In the genomic region with DNA sequence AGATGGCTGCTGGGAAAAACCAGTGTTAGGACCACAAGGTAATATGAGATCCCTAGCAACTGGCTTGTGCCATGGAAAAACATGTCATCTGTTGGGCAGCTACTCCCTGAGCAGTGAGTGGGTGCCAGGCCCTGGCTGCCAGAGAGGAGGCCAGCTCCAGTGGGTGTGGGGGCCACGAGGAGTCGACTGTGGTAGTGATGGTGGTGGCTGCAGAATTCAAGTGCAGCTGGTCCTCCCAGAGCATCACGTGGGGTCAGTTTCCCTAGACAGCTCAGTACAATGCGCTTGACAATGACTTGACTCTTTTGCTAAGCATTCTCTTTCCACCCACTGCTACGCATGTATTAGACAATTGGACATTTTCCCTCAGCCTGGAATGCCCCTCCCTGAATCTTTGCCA, we compare ENCODE assay signal across 12 cellular contexts. TPM values are rescaled to one million over a fixed set of nuclear protein-coding genes. Genes with fewer than 3 reads are reported as not detected.
A peak's percentile ranks its signal among the peaks of the same experiment; 100 is the strongest.
DNase-seq lines count a peak whose midpoint lies in the region; ATAC-seq and TF ChIP-seq lines count a peak whose summit lies in the region.
"Had no signal": no experiment of that assay in that cellular context is flagged by ENCODE, and none has a peak within 500 bp of the region (broad histone marks: within the 10 kb centered on the region; RNA-seq: fewer than 3 reads in every experiment).

No MANE protein-coding gene starts in this region.

- H3K4me1 Mint-ChIP-seq in activated CD4-positive, alpha-beta T cell treated with anti-CD3 and anti-CD28 coated beads for 36 hours: peaks cover 56% of the 10 kb centered on the region
- peaks cover 49 to 54% (median 52%) of the 10 kb centered on the region in 3 donors for H3K4me1 Mint-ChIP-seq in T-cell
- H3K4me1 Mint-ChIP-seq in Caco-2 (ENCODE audit: low read depth, unreplicated experiment): peaks cover 6% of the 10 kb centered on the region
- H3K4me1 Mint-ChIP-seq in activated T-cell treated with anti-CD3 and anti-CD28 coated beads, Interleukin-2, amount 50 U/mL, for 4 hours (ENCODE audit: low read depth): peaks cover 49% of the 10 kb centered on the region

- peak overlapping the region in 3 of 8 donors; percentile 38 to 89 (median 88) for H3K27ac ChIP-seq in spleen

- intact Hi-C loops in activated CD4-positive, alpha-beta T cell treated with anti-CD3 and anti-CD28 coated beads for 36 hours (cut with DNase I, micrococcal nuclease): loop anchor here in 1 of 2 experiments (1.0 kb wide), 1 partner anchor 8 kb away; no protein-coding TSS in a partner anchor
- intact Hi-C loops in left ventricle myocardium superior (cut with micrococcal nuclease): no loop called here
- intact Hi-C loops in spleen (cut with DNase I; ENCODE audit: low total_unique reads): no loop called here
- intact Hi-C loops in Caco-2 (cut with micrococcal nuclease; ENCODE audit: unreplicated experiment): no loop called here

- no peak for DNase-seq in activated CD4-positive, alpha-beta T cell treated with anti-CD3 and anti-CD28 coated beads for 36 hours
- DNase-seq in activated CD4-positive, alpha-beta T cell treated with anti-CD3 and anti-CD28 coated beads, Interleukin-2, amount 50 U/mL, for 4 hours: no peak
- no peak for DNase-seq in T-cell
- DNase-seq in left ventricle myocardium superior: no peak
- peak; percentile 59 for DNase-seq in spleen
- DNase-seq in Caco-2: no peak
- no peak for DNase-seq in activated T-cell treated with anti-CD3 and anti-CD28 coated beads, Interleukin-2, amount 50 U/mL, for 4 hours
- DNase-seq: ACHN, NCI-H187 treated with DMSO at 0.1 percent for 48 hours had no signal

- TF ChIP-seq POLR2A in spleen (IDR thresholded peaks at IDR 0.05): no peak

- no peaks in the 10 kb centered on the region for H3K9me3 Mint-ChIP-seq in activated CD4-positive, alpha-beta T cell treated with anti-CD3 and anti-CD28 coated beads for 36 hours (ENCODE audit: low read depth)
- H3K9me3 Mint-ChIP-seq in T-cell: no peaks in the 10 kb centered on the region
- no peaks in the 10 kb centered on the region for H3K9me3 Mint-ChIP-seq in Caco-2 (ENCODE audit: unreplicated experiment)
- H3K9me3 Mint-ChIP-seq in activated T-cell treated with anti-CD3 and anti-CD28 coated beads, Interleukin-2, amount 50 U/mL, for 4 hours: no peaks in the 10 kb centered on the region

- no TSS peak for BruUV-seq in Caco-2 (replicated peaks; lab: Mats Ljungman, UMichigan)

- H3K27me3 ChIP-seq in spleen (replicated peaks in 1 of 7) (no peaks in the 10 kb centered on the region), Caco-2 (replicated peaks; ENCODE audit: control insufficient read depth, insufficient read depth, low read length) (no peaks in the 10 kb centered on the region)

- H3K27me3 Mint-ChIP-seq in activated CD4-positive, alpha-beta T cell treated with anti-CD3 and anti-CD28 coated beads for 36 hours: no peaks in the 10 kb centered on the region
- H3K27me3 Mint-ChIP-seq in T-cell (no peaks in the 10 kb centered on the region), Caco-2 (ENCODE audit: insufficient read depth, unreplicated experiment) (no peaks in the 10 kb centered on the region)
- H3K27me3 Mint-ChIP-seq in activated T-cell treated with anti-CD3 and anti-CD28 coated beads, Interleukin-2, amount 50 U/mL, for 4 hours (ENCODE audit: low read depth): no peaks in the 10 kb centered on the region

- TF ChIP-seq CTCF in spleen (IDR thresholded peaks at IDR 0.05 in 8 of 11, conservative IDR thresholded peaks at IDR 0.05 in 3 of 11): no peak
- no peak for TF ChIP-seq CTCF in Caco-2 (IDR thresholded peaks at IDR 0.05; ENCODE audit: insufficient read depth in 1 of 2, low read depth in 1 of 2, low read length in 1 of 2, severe bottlenecking in 1 of 2, unreplicated experiment in 1 of 2)

- no peak overlapping the region for H3K4me3 Mint-ChIP-seq in activated CD4-positive, alpha-beta T cell treated with anti-CD3 and anti-CD28 coated beads for 36 hours
- H3K4me3 Mint-ChIP-seq in T-cell (peak overlapping the region in 1 of 3 donors; percentile 80), Caco-2 (ENCODE audit: unreplicated experiment) (no peak overlapping the region)
- H3K4me3 Mint-ChIP-seq in activated T-cell treated with anti-CD3 and anti-CD28 coated beads, Interleukin-2, amount 50 U/mL, for 4 hours: no peak overlapping the region

- no peaks in the 10 kb centered on the region for H3K9me3 ChIP-seq in spleen
- H3K9me3 ChIP-seq in Caco-2: no peaks in the 10 kb centered on the region

- H3K4me3 ChIP-seq in spleen (no peak overlapping the region), Caco-2 (ENCODE audit: low read depth, low read length) (no peak overlapping the region)
- H3K4me3 ChIP-seq: smooth muscle cell had no signal

- POLR2A ChIA-PET in activated CD4-positive, alpha-beta T cell treated with anti-CD3 and anti-CD28 coated beads for 36 hours (lab: Charles Lee): interaction anchor here (0.6 to 3.1 kb wide), 4 partner anchors 13 to 1502 kb away, joined by 3 to 30 read pairs (median 6); a partner anchor contains a TSS
- POLR2A ChIA-PET in T-cell (lab: Charles Lee) (interaction anchor here (0.6 to 1.1 kb wide), 2 partner anchors 10 to 13 kb away, joined by 3 to 5 read pairs; no protein-coding TSS in a partner anchor), Caco-2 (lab: Charles Lee) (no interaction called here)

- no peaks in the 10 kb centered on the region for H3K36me3 ChIP-seq in spleen
- no peaks in the 10 kb centered on the region for H3K36me3 ChIP-seq in Caco-2 (ENCODE audit: control insufficient read depth, insufficient read depth, low read length)

- whole genome bisulfite sequencing in spleen, 5 donors: 88 to 98% (median 91%) methylated on average over 5 of the region's 5 CpGs

- no peak for ATAC-seq in activated CD4-positive, alpha-beta T cell treated with anti-CD3 and anti-CD28 coated beads for 36 hours
- ATAC-seq in T-cell (replicated peaks in 1 of 4): no peak
- ATAC-seq in left ventricle myocardium superior: peak; percentile 82
- no peak for ATAC-seq in HG03159 (IDR thresholded peaks at IDR 0.05; ENCODE audit: unreplicated experiment)
- ATAC-seq in activated T-cell treated with anti-CD3 and anti-CD28 coated beads, Interleukin-2, amount 50 U/mL, for 4 hours: no peak

- H3K36me3 Mint-ChIP-seq in activated CD4-positive, alpha-beta T cell treated with anti-CD3 and anti-CD28 coated beads for 36 hours (ENCODE audit: low read depth): no peaks in the 10 kb centered on the region
- H3K36me3 Mint-ChIP-seq in T-cell (no peaks in the 10 kb centered on the region), Caco-2 (ENCODE audit: insufficient read depth, unreplicated experiment) (no peaks in the 10 kb centered on the region)
- H3K36me3 Mint-ChIP-seq in activated T-cell treated with anti-CD3 and anti-CD28 coated beads, Interleukin-2, amount 50 U/mL, for 4 hours (ENCODE audit: insufficient read depth): no peaks in the 10 kb centered on the region

- H3K4me1 ChIP-seq in spleen (peaks cover 8 to 56% (median 32%) of the 10 kb centered on the region in 6 donors), Caco-2 (peaks cover 22% of the 10 kb centered on the region)

- peak overlapping the region; percentile 68 for H3K27ac Mint-ChIP-seq in activated CD4-positive, alpha-beta T cell treated with anti-CD3 and anti-CD28 coated beads for 36 hours
- peak overlapping the region; percentile 96 to 99 for H3K27ac Mint-ChIP-seq in T-cell
- no peak overlapping the region for H3K27ac Mint-ChIP-seq in Caco-2 (ENCODE audit: unreplicated experiment)

- CTCF ChIA-PET in activated CD4-positive, alpha-beta T cell treated with anti-CD3 and anti-CD28 coated beads for 36 hours (lab: Charles Lee): interaction anchor here (0.7 to 2.8 kb wide), 7 partner anchors 8 to 29 kb away, joined by 3 to 14 read pairs (median 6); a partner anchor contains a TSS
- CTCF ChIA-PET in T-cell (lab: Charles Lee): interaction anchor here in 1 of 2 donors (4.1 kb wide), 1 partner anchor 13 kb away, joined by 46 read pairs; no protein-coding TSS in a partner anchor
- CTCF ChIA-PET in Caco-2 (lab: Charles Lee): interaction anchor here (0.7 kb wide), 1 partner anchor 805 kb away, joined by 3 read pairs; no protein-coding TSS in a partner anchor

RNA-seq across cellular contexts. Expression of a gene that starts 14.5 kb away (rescaled TPM):
- 100 to 1,000 TPM; 298 to 339 TPM for total RNA-seq in activated CD4-positive, alpha-beta T cell treated with anti-CD3 and anti-CD28 coated beads for 36 hours
- 100 to 1,000 TPM; 181 to 348 (median 192) TPM for total RNA-seq in T-cell
- 130 TPM for total RNA-seq in left ventricle myocardium superior
- total RNA-seq in spleen: 100 to 1,000 TPM; 209 to 254 (median 233) TPM
- 100 to 1,000 TPM; 108 to 165 (median 155) TPM for polyA plus RNA-seq in spleen
- 240 and 251 TPM in 2 replicates for total RNA-seq in Caco-2 (2022)
- total RNA-seq in activated T-cell treated with anti-CD3 and anti-CD28 coated beads, Interleukin-2, amount 50 U/mL, for 4 hours: 100 to 1,000 TPM; 218 to 249 (median 235) TPM

RNA-seq across cellular contexts. Expression of a gene that starts 36.6 kb away (rescaled TPM):
- total RNA-seq in activated CD4-positive, alpha-beta T cell treated with anti-CD3 and anti-CD28 coated beads for 36 hours: not detected
- 10 to 100 TPM in 3 of 5 donors, not detected in 2; 11.4 to 15.6 (median 13.3) TPM for total RNA-seq in T-cell
- not detected for total RNA-seq in left ventricle myocardium superior
- 1 to 10 TPM in 3 of 7 donors, not detected in 4; 1.7 to 5.2 (median 3.9) TPM for total RNA-seq in spleen
- polyA plus RNA-seq in spleen: under 1 TPM; 0.45 to 0.94 (median 0.80) TPM
- total RNA-seq in Caco-2 (2022): not detected in 2 replicates
- 1 to 10 TPM; 4.0 to 8.1 (median 6.9) TPM for total RNA-seq in activated T-cell treated with anti-CD3 and anti-CD28 coated beads, Interleukin-2, amount 50 U/mL, for 4 hours
- total RNA-seq: lung microvascular endothelial cell, smooth muscle cell had no signal
- polyA plus RNA-seq: smooth muscle cell had no signal
